Comparison of ENCODE assay signal across 8 cellular contexts in genomic region chr21:39182484-39183271, GRCh38. TPM values are rescaled to one million over a fixed set of nuclear protein-coding genes. Genes with fewer than 3 reads are reported as not detected.
A peak's percentile ranks its signal among the peaks of the same experiment; 100 is the strongest.
DNase-seq lines count a peak whose midpoint lies in the region; ATAC-seq and TF ChIP-seq lines count a peak whose summit lies in the region.

No MANE protein-coding gene starts in this region.

- H3K18ac ChIP-seq in neuronal stem cell (ENCODE audit: low read length), result peak overlapping the region; percentile 100

- peak overlapping the region; percentile 100 for H3K9ac ChIP-seq in neuronal stem cell (ENCODE audit: low read depth, low read length, poor library complexity)

- peaks cover 4 to 35% of the 10 kb centered on the region in 2 donors for H3K36me3 ChIP-seq in neuronal stem cell (replicated peaks in 1 of 2; ENCODE audit: control insufficient read depth in 2 of 2, insufficient read depth in 2 of 2, low read length in 2 of 2)

- DNase-seq in NCI-H345 (lab: John Stamatoyannopoulos, UW) (peak; percentile 31), NCI-H345 treated with DMSO at 0.1 percent for 48 hours (lab: John Stamatoyannopoulos, UW; ENCODE audit: unreplicated experiment) (no peak), fibroblast of peridontal ligament (ENCODE audit: extremely low read depth) (peak; percentile 29), neuronal stem cell (ENCODE audit: low spot score) (no peak), GM20000 (ENCODE audit: low spot score) (no peak)
- no peak for DNase-seq in central memory CD4-positive, alpha-beta T cell

- peak overlapping the region; percentile 88 for H2BK5ac ChIP-seq in neuronal stem cell (ENCODE audit: low read length)

- peaks cover 1 to 14% of the 10 kb centered on the region in 2 donors for H3K4me1 ChIP-seq in neuronal stem cell (ENCODE audit: control insufficient read depth in 2 of 2, insufficient read depth in 1 of 2, low read depth in 1 of 2, low read length in 2 of 2)

- no CpG with 5 or more reads among the region's 51 CpGs for WGBS in neuronal stem cell (ENCODE audit: extremely low coverage in 2 of 2, insufficient read length in 2 of 2, insufficient replicate concordance in 1 of 2), 2 donors

- peak overlapping the region; percentile 92 to 98 for H3K4me3 ChIP-seq in neuronal stem cell (ENCODE audit: low read length in 2 of 2)

- TF ChIP-seq CTCF in VCaP (conservative IDR thresholded peaks at IDR 0.05), result no peak
- no peak for TF ChIP-seq CTCF in GM20000 (IDR thresholded peaks at IDR 0.05; ENCODE audit: extremely low read depth, missing control alignments)

- H2BK12ac ChIP-seq in neuronal stem cell (ENCODE audit: low read length), result peak overlapping the region; percentile 65

- H4K8ac ChIP-seq in neuronal stem cell (ENCODE audit: low read depth, low read length), result peak overlapping the region; percentile 98

- no peaks in the 10 kb centered on the region for H3K27me3 ChIP-seq in neuronal stem cell (ENCODE audit: control insufficient read depth in 3 of 3, insufficient read depth in 3 of 3, low read depth in 1 of 3, low read length in 3 of 3)

- H3K27ac ChIP-seq in VCaP, result peak overlapping the region; percentile 82
- peak overlapping the region; percentile 85 for H3K27ac ChIP-seq in neuronal stem cell (replicated peaks; ENCODE audit: low read length)

- H3K23ac ChIP-seq in neuronal stem cell (ENCODE audit: low read depth, low read length, poor library complexity), result peak overlapping the region; percentile 100

- peak; percentile 29 for ATAC-seq in HG03064 (IDR thresholded peaks at IDR 0.05; ENCODE audit: low read depth, unreplicated experiment)

- H3K14ac ChIP-seq in neuronal stem cell (ENCODE audit: low read length), result peak overlapping the region; percentile 100

- H4K91ac ChIP-seq in neuronal stem cell (ENCODE audit: low read depth, low read length, poor library complexity), result peak overlapping the region; percentile 94

- peaks cover 6% of the 10 kb centered on the region for H3K79me1 ChIP-seq in neuronal stem cell (ENCODE audit: low read depth, low read length)

- H2AFZ ChIP-seq in neuronal stem cell (ENCODE audit: low read length), result peak overlapping the region; percentile 97

- H2AK5ac ChIP-seq in neuronal stem cell (ENCODE audit: low read depth, low read length), result peak overlapping the region; percentile 69

- peak overlapping the region; percentile 50 for H2BK15ac ChIP-seq in neuronal stem cell (ENCODE audit: low read length)

- H2BK120ac ChIP-seq in neuronal stem cell (ENCODE audit: low read depth, low read length), result peak overlapping the region; percentile 82

- H3K4ac ChIP-seq in neuronal stem cell (ENCODE audit: low read length), result no peak overlapping the region

- H3K9me3 ChIP-seq in neuronal stem cell (replicated peaks in 1 of 2; ENCODE audit: control insufficient read depth in 2 of 2, insufficient read depth in 1 of 2, low read depth in 1 of 2, low read length in 2 of 2), result peaks cover 0 to 5% of the 10 kb centered on the region in 2 donors

- H3K4me2 ChIP-seq in neuronal stem cell (ENCODE audit: insufficient read depth, low read length, poor library complexity, severe bottlenecking), result peak overlapping the region; percentile 77

RNA-seq across cellular contexts. Expression of gene PSMG1, which starts 0.6 kb away (rescaled TPM):
- polyA plus RNA-seq in neuronal stem cell (2013, experiment 1 of 2), result 74.3 TPM
- 73.2 TPM for polyA plus RNA-seq in neuronal stem cell (2013, experiment 2 of 2)

Comparison
In these comparisons a context has a peak if more than half of its experiments do, and no peak if none do; other contexts are left out.
1. DNase-seq: peak in NCI-H345 (single experiment) and fibroblast of peridontal ligament (single experiment); none in NCI-H345 treated with DMSO at 0.1 percent for 48 hours (single experiment), neuronal stem cell (single experiment), GM20000 (single experiment) and central memory CD4-positive, alpha-beta T cell (single experiment).